Comparison of ENCODE assay signal across 9 cellular contexts in the genomic region with DNA sequence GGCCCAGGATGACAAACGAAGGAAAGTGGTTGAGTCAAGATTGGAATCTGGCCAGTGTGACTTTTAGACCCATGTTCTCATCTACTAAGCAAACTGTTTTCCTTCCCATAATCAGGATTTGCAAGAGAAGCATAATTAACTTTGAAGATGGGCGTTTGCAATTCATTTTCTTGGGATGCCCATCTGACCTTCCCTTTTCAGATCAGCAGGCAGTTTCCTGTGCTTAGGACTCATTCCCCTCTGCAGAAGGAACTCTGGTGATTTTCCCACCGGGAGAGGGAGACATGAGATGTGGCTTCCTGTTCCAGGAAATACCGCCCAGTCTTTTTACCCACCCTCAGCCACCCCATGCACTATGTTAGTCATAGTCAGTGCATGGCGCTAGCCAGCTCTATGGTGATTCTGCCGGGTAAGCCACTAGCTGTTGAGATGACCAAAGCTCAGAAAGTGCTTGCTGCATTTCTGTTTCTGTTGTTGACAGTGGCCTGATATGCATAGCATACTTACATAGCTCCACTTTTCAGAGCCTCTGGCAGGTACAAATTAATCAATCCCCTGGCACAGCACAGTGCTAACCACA.
DNase-seq lines count a peak whose midpoint lies in the region; ATAC-seq and TF ChIP-seq lines count a peak whose summit lies in the region.
"Had no signal": no experiment of that assay in that cellular context is flagged by ENCODE, and none has a peak within 500 bp of the region (broad histone marks: within the 10 kb centered on the region; RNA-seq: fewer than 3 reads in every experiment).

No MANE protein-coding gene starts in this region.

- no peak for ATAC-seq in HG03108 (IDR thresholded peaks at IDR 0.05; ENCODE audit: unreplicated experiment)

- H3K4me3 ChIP-seq in thyroid gland (replicated peaks in 1 of 3) (no peak overlapping the region), tibial nerve (no peak overlapping the region)

- H3K27me3 ChIP-seq in layer of hippocampus (ENCODE audit: control insufficient read depth, insufficient read depth, low read length) (no peaks in the 10 kb centered on the region), thyroid gland (no peaks in the 10 kb centered on the region), tibial nerve (no peaks in the 10 kb centered on the region)

- peak overlapping the region; percentile 76 for H3K27ac ChIP-seq in angular gyrus (ENCODE audit: low read depth, low read length)
- peak overlapping the region; percentile 31 for H3K27ac ChIP-seq in layer of hippocampus (ENCODE audit: low read depth, low read length)
- peak overlapping the region; percentile 6 to 50 (median 50) for H3K27ac ChIP-seq in thyroid gland
- peak overlapping the region in 2 of 4 donors; percentile 52 to 53 for H3K27ac ChIP-seq in tibial nerve

- TF ChIP-seq POLR2A in thyroid gland (IDR thresholded peaks at IDR 0.05) (no peak), tibial nerve (IDR thresholded peaks at IDR 0.05) (no peak)

- no peak for TF ChIP-seq CTCF in thyroid gland (IDR thresholded peaks at IDR 0.05)
- no peak for TF ChIP-seq CTCF in tibial nerve (IDR thresholded peaks at IDR 0.05)

- intact Hi-C loops in thyroid gland (cut with DNase I): no loop called here

- H3K4me1 ChIP-seq in thyroid gland: peaks cover 26 to 33% of the 10 kb centered on the region in 2 donors
- peaks cover 0 to 42% (median 17%) of the 10 kb centered on the region in 4 donors for H3K4me1 ChIP-seq in tibial nerve

- DNase-seq in DMS79 treated with DMSO at 0.1 percent for 48 hours (lab: John Stamatoyannopoulos, UW) (peak; percentile 22), DMS79 (lab: John Stamatoyannopoulos, UW) (no peak), thyroid gland (peak in 1 of 2 donors; percentile 28), middle frontal gyrus (ENCODE audit: extremely low spot score, low spot score) (no peak), tibial nerve (ENCODE audit: low spot score in 2 of 2) (no peak)
- DNase-seq: activated B cell treated with CpG ODN at 0.5 μM for 24 hours had no signal

- H3K9me3 ChIP-seq in thyroid gland: no peaks in the 10 kb centered on the region
- no peaks in the 10 kb centered on the region for H3K9me3 ChIP-seq in tibial nerve

- no peaks in the 10 kb centered on the region for H3K36me3 ChIP-seq in thyroid gland
- H3K36me3 ChIP-seq in tibial nerve: no peaks in the 10 kb centered on the region

- 43 to 56% methylated on average over 6 of the region's 6 CpGs for WGBS in thyroid gland, 2 donors
- 18 to 33% methylated on average over 6 of the region's 6 CpGs for WGBS in tibial nerve, 2 donors

- peak in 1 of 2 donors; percentile 67 for TF ChIP-seq EP300 in tibial nerve (IDR thresholded peaks at IDR 0.05)
